Comparison of ENCODE assay signal across 9 cellular contexts in genomic region chr6:13973422-13973821, GRCh38. TPM values are rescaled to one million over a fixed set of nuclear protein-coding genes. Genes with fewer than 3 reads are reported as not detected.
"Had no signal": no experiment of that assay in that cellular context is flagged by ENCODE, and none has a peak within 500 bp of the region (broad histone marks: within the 10 kb centered on the region; RNA-seq: fewer than 3 reads in every experiment).

No MANE protein-coding gene starts in this region.

RNA-seq across cellular contexts. Expression of gene RNF182, which starts 48.7 kb away (rescaled TPM):
- total RNA-seq: activated naive CD4-positive, alpha-beta T cell treated with anti-CD3 and anti-CD28 coated beads for 36 hours; activated naive CD4-positive, alpha-beta T cell treated with anti-CD3 and anti-CD28 coated beads, Interleukin-2, amount 50 U/mL, for 72 hours; activated naive CD8-positive, alpha-beta T cell treated with anti-CD3 and anti-CD28 coated beads for 36 hours; activated naive CD8-positive, alpha-beta T cell treated with anti-CD3 and anti-CD28 coated beads, Interleukin-2, amount 10 ng/mL, durations not matched to agents 7 days and 5 days; activated T-cell treated with anti-CD3 and anti-CD28 coated beads, Interleukin-2, amount 50 U/mL, for 72 hours; activated T-helper 1 cell treated with anti-CD3 and anti-CD28 coated beads, Interleukin-12 subunit alpha, Interleukin-12 subunit beta, Interleukin-2, Interleukin-4 antibody, amounts not matched to agents 30 ng/mL and 10 ng/mL and 1 ng/mL, durations not matched to agents 14 hours and 24 hours and 36 hours; activated T-helper 17 cell treated with anti-CD3 and anti-CD28 coated beads, Interleukin-2, amount 50 U/mL, for 72 hours; activated T-helper 2 cell treated with anti-CD3 and anti-CD28 coated beads, Interferon-gamma antibody, Interleukin-2, Interleukin-4, amounts not matched to agents 10 μg/mL and 5 μg/mL and 100 μg/mL, durations not matched to agents 14 hours and 24 hours and 36 hours; bronchial epithelial cell had no signal
